In genomic region chr5:137815202-137815990, GRCh38 we compare ENCODE assay signal across 30 cellular contexts. TPM values are rescaled to one million over a fixed set of nuclear protein-coding genes. Genes with fewer than 3 reads are reported as not detected.
DNase-seq lines count a peak whose midpoint lies in the region; ATAC-seq and TF ChIP-seq lines count a peak whose summit lies in the region.
"Had no signal": no experiment of that assay in that cellular context is flagged by ENCODE, and none has a peak within 500 bp of the region (broad histone marks: within the 10 kb centered on the region; RNA-seq: fewer than 3 reads in every experiment).

No MANE protein-coding gene starts in this region.

- H3K27me3 Mint-ChIP-seq in CD4-positive, alpha-beta T cell, result no peaks in the 10 kb centered on the region
- H3K27me3 Mint-ChIP-seq: activated CD8-positive, alpha-beta memory T cell treated with anti-CD3 and anti-CD28 coated beads, Interleukin-2, amount 10 ng/mL, durations not matched to agents 7 days and 5 days; progenitor cell of endocrine pancreas had no signal

- no peak for ATAC-seq in GM21576 (IDR thresholded peaks at IDR 0.05; ENCODE audit: unreplicated experiment)
- no peak for ATAC-seq in CD4-positive, alpha-beta T cell (ENCODE audit: poor library complexity)
- ATAC-seq: activated CD8-positive, alpha-beta memory T cell treated with anti-CD3 and anti-CD28 coated beads, Interleukin-2, amount 10 ng/mL, durations not matched to agents 7 days and 5 days; activated naive CD4-positive, alpha-beta T cell treated with anti-CD3 and anti-CD28 coated beads, Interleukin-2, amount 50 U/mL, for 72 hours; GM12878 had no signal

- POLR2A ChIA-PET in CD4-positive, alpha-beta T cell (lab: Charles Lee), result no interaction called here

- peak; percentile 9 for DNase-seq in DMS79 treated with DMSO at 0.1 percent for 48 hours (lab: John Stamatoyannopoulos, UW)
- DNase-seq in DMS79 (lab: John Stamatoyannopoulos, UW), result no peak
- DNase-seq in epithelial cell of esophagus (ENCODE audit: low read depth), result peak; percentile 71
- DNase-seq in midbrain (lab: John Stamatoyannopoulos, UW), result peak; percentile 25
- peak in 1 of 2 donors; percentile 22 for DNase-seq in uterus
- no peak for DNase-seq in NCI-H1436 treated with DMSO at 0.1 percent for 48 hours (lab: John Stamatoyannopoulos, UW)
- no peak for DNase-seq in CD4-positive, alpha-beta T cell
- DNase-seq: activated CD4-positive, alpha-beta T cell treated with anti-CD3 and anti-CD28 coated beads, Interleukin-2, amount 10 ng/mL, durations not matched to agents 24 days and 14 days; activated CD8-positive, alpha-beta memory T cell treated with anti-CD3 and anti-CD28 coated beads, Interleukin-2, amount 10 ng/mL, durations not matched to agents 7 days and 5 days; AML-193; DND-41; effector CD4-positive, alpha-beta T cell; esophagus squamous epithelium; HFFc6; NCI-H1105; NCI-H2081 treated with DMSO at 0.1 percent for 48 hours; NCI-H524; Peyer's patch; stimulated activated CD4-positive, alpha-beta T cell treated with anti-CD3 and anti-CD28 coated beads, Interleukin-4, amount 100 ng/mL, for 1 hour; stimulated activated naive CD4-positive, alpha-beta T cell treated with Interleukin-2 at 50 U/mL for 16 hours had no signal

- no peaks in the 10 kb centered on the region for H3K36me3 ChIP-seq in uterus
- H3K36me3 ChIP-seq: esophagus squamous epithelium, Peyer's patch, thoracic aorta had no signal

- H3K36me3 Mint-ChIP-seq in CD4-positive, alpha-beta T cell (ENCODE audit: low read depth), result peaks cover 18% of the 10 kb centered on the region

- TF ChIP-seq CTCF in epithelial cell of esophagus (IDR thresholded peaks at IDR 0.05; ENCODE audit: insufficient read depth, low read depth, low read length, missing control alignments) (no peak), uterus (IDR thresholded peaks at IDR 0.05) (no peak)
- TF ChIP-seq CTCF in CD4-positive, alpha-beta T cell (IDR thresholded peaks at IDR 0.05), result no peak

- peaks cover 2% of the 10 kb centered on the region for H3K9me3 Mint-ChIP-seq in CD4-positive, alpha-beta T cell
- H3K9me3 Mint-ChIP-seq: HFFc6 had no signal

- H3K27ac Mint-ChIP-seq in CD4-positive, alpha-beta T cell, result no peak overlapping the region
- H3K27ac Mint-ChIP-seq: activated CD4-positive, alpha-beta T cell treated with anti-CD3 and anti-CD28 coated beads, Interleukin-2, amount 10 ng/mL, durations not matched to agents 24 days and 14 days; activated CD8-positive, alpha-beta memory T cell treated with anti-CD3 and anti-CD28 coated beads, Interleukin-2, amount 10 ng/mL, durations not matched to agents 7 days and 5 days; activated naive CD4-positive, alpha-beta T cell treated with anti-CD3 and anti-CD28 coated beads, Interleukin-2, amount 50 U/mL, for 72 hours; HFFc6; progenitor cell of endocrine pancreas had no signal

- no peaks in the 10 kb centered on the region for H3K27me3 ChIP-seq in uterus
- H3K27me3 ChIP-seq in CD4-positive, alpha-beta T cell (ENCODE audit: control insufficient read depth, insufficient read depth, low read length), result no peaks in the 10 kb centered on the region
- H3K27me3 ChIP-seq: esophagus squamous epithelium, Peyer's patch had no signal

- CTCF ChIA-PET in CD4-positive, alpha-beta T cell (lab: Charles Lee), result no interaction called here

- intact Hi-C loops in uterus (cut with DNase I; ENCODE audit: low total_unique reads), result no loop called here
- intact Hi-C loops in CD4-positive, alpha-beta T cell (cut with DNase I, micrococcal nuclease), result no loop called here

- no peak for TF ChIP-seq POLR2A in uterus (IDR thresholded peaks at IDR 0.05)

- H3K9me3 ChIP-seq in uterus, result no peaks in the 10 kb centered on the region
- no peaks in the 10 kb centered on the region for H3K9me3 ChIP-seq in CD4-positive, alpha-beta T cell (ENCODE audit: control insufficient read depth, low read length)
- H3K9me3 ChIP-seq: esophagus squamous epithelium, Peyer's patch, thoracic aorta had no signal

- peak overlapping the region; percentile 49 to 71 for H3K27ac ChIP-seq in uterus
- H3K27ac ChIP-seq in CD4-positive, alpha-beta T cell (ENCODE audit: low read depth, low read length), result no peak overlapping the region
- H3K27ac ChIP-seq: Peyer's patch had no signal

- no peaks in the 10 kb centered on the region for H3K4me1 Mint-ChIP-seq in CD4-positive, alpha-beta T cell (ENCODE audit: low read depth)
- H3K4me1 Mint-ChIP-seq: activated CD4-positive, alpha-beta T cell treated with anti-CD3 and anti-CD28 coated beads, Interleukin-2, amount 10 ng/mL, durations not matched to agents 24 days and 14 days; activated CD8-positive, alpha-beta memory T cell treated with anti-CD3 and anti-CD28 coated beads, Interleukin-2, amount 10 ng/mL, durations not matched to agents 7 days and 5 days had no signal

- H3K4me1 ChIP-seq in uterus, result peaks cover 0 to 8% of the 10 kb centered on the region in 2 donors
- H3K4me1 ChIP-seq: Peyer's patch had no signal

- no peak overlapping the region for H3K4me3 Mint-ChIP-seq in CD4-positive, alpha-beta T cell
- H3K4me3 Mint-ChIP-seq: activated CD4-positive, alpha-beta T cell treated with anti-CD3 and anti-CD28 coated beads, Interleukin-2, amount 10 ng/mL, durations not matched to agents 24 days and 14 days; activated CD8-positive, alpha-beta memory T cell treated with anti-CD3 and anti-CD28 coated beads, Interleukin-2, amount 10 ng/mL, durations not matched to agents 7 days and 5 days; HFFc6 had no signal

- H3K4me3 ChIP-seq in epithelial cell of esophagus (ENCODE audit: low read length), result no peak overlapping the region
- H3K4me3 ChIP-seq in uterus, result no peak overlapping the region
- H3K4me3 ChIP-seq: esophagus squamous epithelium, GM12878, Peyer's patch, smooth muscle cell, thoracic aorta had no signal

RNA-seq across cellular contexts. Expression of gene MYOT, which starts 52.3 kb away (rescaled TPM):
- total RNA-seq in uterus, result 1 to 10 TPM in 3 of 4 donors, under 1 TPM in 1; 0.51 to 2.7 (median 1.1) TPM
- not detected for total RNA-seq in CD4-positive, alpha-beta T cell
- total RNA-seq: A172; activated CD4-positive, alpha-beta T cell treated with anti-CD3 and anti-CD28 coated beads, Interleukin-2, amount 10 ng/mL, durations not matched to agents 24 days and 14 days; activated CD8-positive, alpha-beta memory T cell treated with anti-CD3 and anti-CD28 coated beads, Interleukin-2, amount 10 ng/mL, durations not matched to agents 7 days and 5 days; activated naive CD4-positive, alpha-beta T cell treated with anti-CD3 and anti-CD28 coated beads, Interleukin-2, amount 50 U/mL, for 72 hours; chondrocyte; GM12878; HFFc6; kidney epithelial cell; progenitor cell of endocrine pancreas; smooth muscle cell; T-helper 2 cell treated with Interferon-gamma antibody and Interleukin-4, amounts not matched to agents 100 ng/mL and 5 ng/mL, for 36 hours had no signal

Comparison
In these comparisons a context has a peak if more than half of its experiments do, and no peak if none do; other contexts are left out.
1. DNase-seq: peak in DMS79 treated with DMSO at 0.1 percent for 48 hours (single experiment), epithelial cell of esophagus (single experiment) and midbrain (single experiment); none in DMS79 (single experiment), NCI-H1436 treated with DMSO at 0.1 percent for 48 hours (single experiment) and CD4-positive, alpha-beta T cell (0 of 10).